ENCODE assay signal across 8 cellular contexts in the genomic region with DNA sequence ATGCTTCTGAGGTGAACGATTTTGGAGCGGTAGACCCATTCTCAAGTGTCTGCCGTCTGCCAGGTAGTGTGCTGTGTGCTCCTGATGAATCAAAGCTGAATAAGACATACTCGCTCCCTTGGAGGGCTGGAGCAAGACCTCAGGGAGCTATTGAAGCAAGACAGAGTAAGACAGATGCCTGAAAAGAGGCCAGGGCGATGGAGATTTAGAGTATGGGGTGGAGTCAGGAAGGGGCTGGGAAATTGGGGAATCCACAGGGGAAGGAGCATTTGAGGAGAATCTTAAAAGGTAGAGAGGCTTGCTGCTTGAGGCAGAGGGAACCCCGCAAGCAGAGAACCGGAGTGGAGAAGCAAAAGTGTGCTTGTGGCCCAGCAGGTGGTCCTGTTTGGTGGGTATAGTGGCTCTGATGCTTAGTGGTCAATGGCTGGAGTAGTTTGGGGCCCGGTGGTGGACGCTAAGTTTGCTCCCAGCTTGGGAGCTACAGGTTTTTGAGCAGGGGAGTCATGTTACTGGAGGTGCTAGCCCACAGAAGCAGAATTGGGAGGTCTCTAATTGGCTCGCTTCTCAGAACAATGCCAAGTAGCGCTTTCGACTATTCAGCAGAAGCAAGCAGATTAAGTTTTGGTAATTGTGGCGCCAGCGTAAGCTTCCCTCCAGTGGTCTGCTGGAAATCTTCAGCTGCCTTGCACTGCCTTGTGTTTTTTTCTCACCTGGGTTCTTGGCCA. TPM values are rescaled to one million over a fixed set of nuclear protein-coding genes. Genes with fewer than 3 reads are reported as not detected.
A peak's percentile ranks its signal among the peaks of the same experiment; 100 is the strongest.
DNase-seq lines count a peak whose midpoint lies in the region; ATAC-seq and FAIRE-seq lines count a peak whose summit lies in the region.

No MANE protein-coding gene starts in this region.

- POLR2A ChIA-PET in T-cell (lab: Charles Lee): interaction anchor here in 1 of 2 donors (0.5 kb wide), 1 partner anchor 330 kb away, joined by 6 read pairs; no protein-coding TSS in a partner anchor

- no peaks in the 10 kb centered on the region for H3K36me3 ChIP-seq in small intestine (ENCODE audit: control insufficient read depth in 2 of 2, insufficient read depth in 2 of 2, low read length in 2 of 2)

- CTCF ChIA-PET in T-cell (lab: Charles Lee): interaction anchor here (0.6 to 3.8 kb wide), 14 partner anchors 12 to 349 kb away, joined by 3 to 30 read pairs (median 3); a partner anchor contains a TSS

- no peak for FAIRE-seq in small intestine (lab: Jason Lieb, UNC)

- peak overlapping the region; percentile 52 for H3K27ac Mint-ChIP-seq in stimulated activated naive CD8-positive, alpha-beta T cell treated with anti-CD3 and anti-CD28 coated beads, Interleukin-15, Interleukin-2, amounts not matched to agents 100 ng/mL and 50 ng/mL, for 24 hours
- H3K27ac Mint-ChIP-seq in T-cell: peak overlapping the region; percentile 55 to 65

- peaks cover 0 to 6% of the 10 kb centered on the region in 2 donors for H3K4me1 ChIP-seq in small intestine (ENCODE audit: control insufficient read depth in 2 of 2, insufficient read depth in 1 of 2, low read depth in 1 of 2, low read length in 1 of 2)

- no peaks in the 10 kb centered on the region for H3K27me3 ChIP-seq in small intestine (ENCODE audit: control insufficient read depth in 2 of 2, insufficient read depth in 2 of 2, low read length in 2 of 2)

- no peaks in the 10 kb centered on the region for H3K9me3 ChIP-seq in small intestine (ENCODE audit: control insufficient read depth, low read depth)

- H3K36me3 Mint-ChIP-seq in stimulated activated naive CD8-positive, alpha-beta T cell treated with anti-CD3 and anti-CD28 coated beads, Interleukin-15, Interleukin-2, amounts not matched to agents 100 ng/mL and 50 ng/mL, for 24 hours (ENCODE audit: low read depth): peaks cover 4% of the 10 kb centered on the region
- peaks cover 11% of the 10 kb centered on the region for H3K36me3 Mint-ChIP-seq in T-cell

- peak overlapping the region; percentile 82 for H3K4me3 Mint-ChIP-seq in stimulated activated naive CD8-positive, alpha-beta T cell treated with anti-CD3 and anti-CD28 coated beads, Interleukin-15, Interleukin-2, amounts not matched to agents 100 ng/mL and 50 ng/mL, for 24 hours
- H3K4me3 Mint-ChIP-seq in T-cell: peak overlapping the region; percentile 71 to 83 (median 78)

- H3K4me1 Mint-ChIP-seq in stimulated activated naive CD8-positive, alpha-beta T cell treated with anti-CD3 and anti-CD28 coated beads, Interleukin-15, Interleukin-2, amounts not matched to agents 100 ng/mL and 50 ng/mL, for 24 hours (ENCODE audit: low read depth): peaks cover 56% of the 10 kb centered on the region
- peaks cover 58 to 74% (median 64%) of the 10 kb centered on the region in 3 donors for H3K4me1 Mint-ChIP-seq in T-cell

- H3K9me3 Mint-ChIP-seq in stimulated activated naive CD8-positive, alpha-beta T cell treated with anti-CD3 and anti-CD28 coated beads, Interleukin-15, Interleukin-2, amounts not matched to agents 100 ng/mL and 50 ng/mL, for 24 hours: no peaks in the 10 kb centered on the region
- no peaks in the 10 kb centered on the region for H3K9me3 Mint-ChIP-seq in T-cell

- ATAC-seq in stimulated activated naive CD8-positive, alpha-beta T cell treated with anti-CD3 and anti-CD28 coated beads, Interleukin-15, Interleukin-2, amounts not matched to agents 100 U/mL and 50 U/mL, for 24 hours: no peak
- no peak for ATAC-seq in T-cell (replicated peaks in 1 of 4)
- no peak for ATAC-seq in HG02840 (IDR thresholded peaks at IDR 0.05; ENCODE audit: low FRiP score, unreplicated experiment)
- ATAC-seq in GM21717 (IDR thresholded peaks at IDR 0.05; ENCODE audit: unreplicated experiment): no peak

- peak overlapping the region; percentile 42 to 71 for H3K4me3 ChIP-seq in small intestine (ENCODE audit: low read depth in 1 of 2, low read length in 2 of 2)

- 8 to 18% (median 15%) methylated on average over 14 of the region's 14 CpGs for WGBS in small intestine, 3 donors

- DNase-seq in stimulated activated naive CD8-positive, alpha-beta T cell treated with anti-CD3 and anti-CD28 coated beads, Interleukin-15, Interleukin-2, amounts not matched to agents 100 U/mL and 50 U/mL, for 24 hours: no peak
- DNase-seq in T-cell (no peak), glomerular visceral epithelial cell (ENCODE audit: extremely low spot score) (peak; percentile 26), small intestine (peak; percentile 21)
- no peak for DNase-seq in stimulated activated CD8-positive, alpha-beta memory T cell treated with anti-CD3 and anti-CD28 coated beads, Interleukin-4, amount 100 ng/mL, for 48 hours

- H3K27ac ChIP-seq in small intestine (ENCODE audit: low read depth in 1 of 2, low read length in 1 of 2): peak overlapping the region; percentile 34 to 67

- H3K27me3 Mint-ChIP-seq in stimulated activated naive CD8-positive, alpha-beta T cell treated with anti-CD3 and anti-CD28 coated beads, Interleukin-15, Interleukin-2, amounts not matched to agents 100 ng/mL and 50 ng/mL, for 24 hours: no peaks in the 10 kb centered on the region
- H3K27me3 Mint-ChIP-seq in T-cell: no peaks in the 10 kb centered on the region

RNA-seq across cellular contexts. Expression of a gene that starts 2.0 kb away (rescaled TPM):
- total RNA-seq in T-cell: 1 to 10 TPM; 5.3 to 9.4 (median 6.4) TPM
- 10 to 100 TPM in 1 of 3 donors, 1 to 10 TPM in 2; 1.6 to 10.7 (median 2.9) TPM for polyA plus RNA-seq in small intestine

RNA-seq across cellular contexts. Expression of a gene that starts 22.8 kb away (rescaled TPM):
- 1 to 10 TPM; 4.7 to 8.9 (median 7.8) TPM for total RNA-seq in T-cell
- 10 to 100 TPM in 1 of 3 donors, 1 to 10 TPM in 2; 3.5 to 12.6 (median 4.0) TPM for polyA plus RNA-seq in small intestine

RNA-seq across cellular contexts. Expression of a gene that starts 53.4 kb away (rescaled TPM):
- total RNA-seq in T-cell: 10 to 100 TPM; 44.2 to 55.3 (median 48.0) TPM
- polyA plus RNA-seq in small intestine: 10 to 100 TPM in 1 of 3 donors, 1 to 10 TPM in 2; 5.7 to 15.8 (median 6.7) TPM

Comparison
In these comparisons a context has a peak if more than half of its experiments do, and no peak if none do; other contexts are left out.
1. DNase-seq: peak in glomerular visceral epithelial cell (single experiment) and small intestine (single experiment); none in stimulated activated naive CD8-positive, alpha-beta T cell treated with anti-CD3 and anti-CD28 coated beads, Interleukin-15, Interleukin-2, amounts not matched to agents 100 U/mL and 50 U/mL, for 24 hours (single experiment), T-cell (0 of 34) and stimulated activated CD8-positive, alpha-beta memory T cell treated with anti-CD3 and anti-CD28 coated beads, Interleukin-4, amount 100 ng/mL, for 48 hours (single experiment).